In genomic region chr12:108615918-108616317, GRCh38 we compare ENCODE assay signal across 2 cellular contexts.
A peak's percentile ranks its signal among the peaks of the same experiment; 100 is the strongest.
TF ChIP-seq lines count a peak whose summit lies in the region.

No MANE protein-coding gene starts in this region.

TF ChIP-seq in GM12891, 5 proteins besides CTCF, POLR2A, EP300 and RAD21:
- TF ChIP-seq POU2F2 (IDR thresholded peaks at IDR 0.05; ENCODE audit: low read depth, low read length) = peak; percentile 27; the same call in 1 of the 2 replicates
- no peak for TF ChIP-seq PAX5 (IDR thresholded peaks at IDR 0.05; ENCODE audit: insufficient read depth, low read length, severe bottlenecking)
- TF ChIP-seq SPI1 (IDR thresholded peaks at IDR 0.05; ENCODE audit: low read depth, low read length) = no peak
- TF ChIP-seq TAF1 (IDR thresholded peaks at IDR 0.05; ENCODE audit: low read depth, low read length) = no peak

TF ChIP-seq in K562, 482 proteins besides CTCF, POLR2A, EP300 and RAD21 (continues in another document):
- TF ChIP-seq HLTF (IDR thresholded peaks at IDR 0.05) (peak; percentile 87), RCOR1 (IDR thresholded peaks at IDR 0.05; ENCODE audit: borderline replicate concordance in 1 of 2, low read depth in 2 of 2, low read length in 2 of 2) (no peak), ZFX (CRISPR knock-in tag; IDR thresholded peaks at IDR 0.05) (no peak), DPF2 (IDR thresholded peaks at IDR 0.05) (no peak), HDGF (IDR thresholded peaks at IDR 0.05) (no peak), HOXB6 (CRISPR knock-in tag; IDR thresholded peaks at IDR 0.05; ENCODE audit: borderline replicate concordance) (no peak), CHD1 (IDR thresholded peaks at IDR 0.05; ENCODE audit: low read length) (no peak), ZNF140 (CRISPR knock-in tag; IDR thresholded peaks at IDR 0.05) (no peak), CBX2 (IDR thresholded peaks at IDR 0.05; ENCODE audit: insufficient read depth, low read length, poor library complexity, severe bottlenecking) (no peak), ZBTB1 (CRISPR knock-in tag; IDR thresholded peaks at IDR 0.05; ENCODE audit: borderline replicate concordance, low read depth) (no peak), TEAD4 (IDR thresholded peaks at IDR 0.05; ENCODE audit: low read length) (no peak), TEAD4 (CRISPR knock-in tag; IDR thresholded peaks at IDR 0.05; ENCODE audit: borderline replicate concordance) (no peak), SUPT5H (IDR thresholded peaks at IDR 0.05) (no peak), ZEB2 (IDR thresholded peaks at IDR 0.05) (no peak), ZNF282 (CRISPR knock-in tag; IDR thresholded peaks at IDR 0.05) (no peak), CBX3 (IDR thresholded peaks at IDR 0.05; ENCODE audit: borderline replicate concordance in 1 of 2, low read length in 2 of 2) (peak in 1 of 2 experiments; percentile 72; a peak in 2 of 3 replicates), ZNF354B (CRISPR knock-in tag; IDR thresholded peaks at IDR 0.05) (no peak), BRCA1 (IDR thresholded peaks at IDR 0.05) (no peak), BRCA1 (CRISPR knock-in tag; IDR thresholded peaks at IDR 0.05) (no peak), KDM1A (IDR thresholded peaks at IDR 0.05) (peak in 1 of 2 experiments; percentile 53; a peak in 2 of 4 replicates), ZNF512 (tag; IDR thresholded peaks at IDR 0.05) (no peak), COPS2 (conservative IDR thresholded peaks at IDR 0.05) (no peak), NELFE (IDR thresholded peaks at IDR 0.05; ENCODE audit: insufficient read depth, insufficient read length) (no peak), NCOR1 (IDR thresholded peaks at IDR 0.05) (no peak), CBX1 (IDR thresholded peaks at IDR 0.05; ENCODE audit: low read depth) (peak; percentile 66; the same call in 1 of the 2 replicates), MBD2 (IDR thresholded peaks at IDR 0.05; ENCODE audit: borderline replicate concordance, low read depth) (no peak), TRIM28 (IDR thresholded peaks at IDR 0.05) (peak; percentile 81), KAT7 (CRISPR knock-in tag; IDR thresholded peaks at IDR 0.05; ENCODE audit: borderline replicate concordance) (no peak), ZNF184 (CRISPR knock-in tag; IDR thresholded peaks at IDR 0.05) (peak; percentile 98), RBM25 (IDR thresholded peaks at IDR 0.05; ENCODE audit: low read depth, low read length, severe bottlenecking) (peak; percentile 85), ARID3B (CRISPR knock-in tag; IDR thresholded peaks at IDR 0.05; ENCODE audit: borderline replicate concordance) (no peak), MEF2D (tag; conservative IDR thresholded peaks at IDR 0.05; ENCODE audit: low read depth) (no peak), FOXK2 (conservative IDR thresholded peaks at IDR 0.05 in 1 of 2, IDR thresholded peaks at IDR 0.05 in 1 of 2; ENCODE audit: low read depth in 2 of 2) (no peak), ZNF699 (CRISPR knock-in tag; IDR thresholded peaks at IDR 0.05; ENCODE audit: insufficient replicate concordance) (no peak), ZNF239 (CRISPR knock-in tag; IDR thresholded peaks at IDR 0.05) (no peak), CTBP1 (IDR thresholded peaks at IDR 0.05; ENCODE audit: borderline replicate concordance) (no peak), BCOR (IDR thresholded peaks at IDR 0.05) (peak; percentile 59), SNIP1 (IDR thresholded peaks at IDR 0.05; ENCODE audit: low read depth) (no peak), ZNF174 (CRISPR knock-in tag; IDR thresholded peaks at IDR 0.05) (no peak)
- TF ChIP-seq, protein P1, sequence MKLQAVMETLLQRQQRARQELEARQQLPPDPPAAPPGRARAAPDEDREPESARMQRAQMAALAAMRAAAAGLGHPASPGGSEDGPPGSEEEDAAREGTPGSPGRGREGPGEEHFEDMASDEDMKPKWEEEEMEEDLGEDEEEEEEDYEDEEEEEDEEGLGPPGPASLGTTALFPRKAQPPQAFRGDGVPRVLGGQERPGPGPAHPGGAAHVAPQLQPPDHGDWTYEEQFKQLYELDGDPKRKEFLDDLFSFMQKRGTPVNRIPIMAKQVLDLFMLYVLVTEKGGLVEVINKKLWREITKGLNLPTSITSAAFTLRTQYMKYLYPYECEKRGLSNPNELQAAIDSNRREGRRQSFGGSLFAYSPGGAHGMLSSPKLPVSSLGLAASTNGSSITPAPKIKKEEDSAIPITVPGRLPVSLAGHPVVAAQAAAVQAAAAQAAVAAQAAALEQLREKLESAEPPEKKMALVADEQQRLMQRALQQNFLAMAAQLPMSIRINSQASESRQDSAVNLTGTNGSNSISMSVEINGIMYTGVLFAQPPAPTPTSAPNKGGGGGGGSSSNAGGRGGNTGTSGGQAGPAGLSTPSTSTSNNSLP (IDR thresholded peaks at IDR 0.05; ENCODE audit: borderline replicate concordance, low read depth, low read length) = no peak
- TF ChIP-seq, protein P2, sequence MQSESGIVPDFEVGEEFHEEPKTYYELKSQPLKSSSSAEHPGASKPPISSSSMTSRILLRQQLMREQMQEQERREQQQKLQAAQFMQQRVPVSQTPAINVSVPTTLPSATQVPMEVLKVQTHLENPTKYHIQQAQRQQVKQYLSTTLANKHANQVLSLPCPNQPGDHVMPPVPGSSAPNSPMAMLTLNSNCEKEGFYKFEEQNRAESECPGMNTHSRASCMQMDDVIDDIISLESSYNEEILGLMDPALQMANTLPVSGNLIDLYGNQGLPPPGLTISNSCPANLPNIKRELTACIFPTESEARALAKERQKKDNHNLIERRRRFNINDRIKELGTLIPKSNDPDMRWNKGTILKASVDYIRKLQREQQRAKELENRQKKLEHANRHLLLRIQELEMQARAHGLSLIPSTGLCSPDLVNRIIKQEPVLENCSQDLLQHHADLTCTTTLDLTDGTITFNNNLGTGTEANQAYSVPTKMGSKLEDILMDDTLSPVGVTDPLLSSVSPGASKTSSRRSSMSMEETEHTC (IDR thresholded peaks at IDR 0.05) = no peak
- TF ChIP-seq, protein P3, sequence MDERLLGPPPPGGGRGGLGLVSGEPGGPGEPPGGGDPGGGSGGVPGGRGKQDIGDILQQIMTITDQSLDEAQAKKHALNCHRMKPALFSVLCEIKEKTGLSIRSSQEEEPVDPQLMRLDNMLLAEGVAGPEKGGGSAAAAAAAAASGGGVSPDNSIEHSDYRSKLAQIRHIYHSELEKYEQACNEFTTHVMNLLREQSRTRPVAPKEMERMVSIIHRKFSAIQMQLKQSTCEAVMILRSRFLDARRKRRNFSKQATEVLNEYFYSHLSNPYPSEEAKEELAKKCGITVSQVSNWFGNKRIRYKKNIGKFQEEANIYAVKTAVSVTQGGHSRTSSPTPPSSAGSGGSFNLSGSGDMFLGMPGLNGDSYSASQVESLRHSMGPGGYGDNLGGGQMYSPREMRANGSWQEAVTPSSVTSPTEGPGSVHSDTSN (CRISPR knock-in tag; IDR thresholded peaks at IDR 0.05; ENCODE audit: low read depth) = no peak
- TF ChIP-seq, protein P3 (tag; conservative IDR thresholded peaks at IDR 0.05; ENCODE audit: low read depth) = no peak
- TF ChIP-seq, protein P4, sequence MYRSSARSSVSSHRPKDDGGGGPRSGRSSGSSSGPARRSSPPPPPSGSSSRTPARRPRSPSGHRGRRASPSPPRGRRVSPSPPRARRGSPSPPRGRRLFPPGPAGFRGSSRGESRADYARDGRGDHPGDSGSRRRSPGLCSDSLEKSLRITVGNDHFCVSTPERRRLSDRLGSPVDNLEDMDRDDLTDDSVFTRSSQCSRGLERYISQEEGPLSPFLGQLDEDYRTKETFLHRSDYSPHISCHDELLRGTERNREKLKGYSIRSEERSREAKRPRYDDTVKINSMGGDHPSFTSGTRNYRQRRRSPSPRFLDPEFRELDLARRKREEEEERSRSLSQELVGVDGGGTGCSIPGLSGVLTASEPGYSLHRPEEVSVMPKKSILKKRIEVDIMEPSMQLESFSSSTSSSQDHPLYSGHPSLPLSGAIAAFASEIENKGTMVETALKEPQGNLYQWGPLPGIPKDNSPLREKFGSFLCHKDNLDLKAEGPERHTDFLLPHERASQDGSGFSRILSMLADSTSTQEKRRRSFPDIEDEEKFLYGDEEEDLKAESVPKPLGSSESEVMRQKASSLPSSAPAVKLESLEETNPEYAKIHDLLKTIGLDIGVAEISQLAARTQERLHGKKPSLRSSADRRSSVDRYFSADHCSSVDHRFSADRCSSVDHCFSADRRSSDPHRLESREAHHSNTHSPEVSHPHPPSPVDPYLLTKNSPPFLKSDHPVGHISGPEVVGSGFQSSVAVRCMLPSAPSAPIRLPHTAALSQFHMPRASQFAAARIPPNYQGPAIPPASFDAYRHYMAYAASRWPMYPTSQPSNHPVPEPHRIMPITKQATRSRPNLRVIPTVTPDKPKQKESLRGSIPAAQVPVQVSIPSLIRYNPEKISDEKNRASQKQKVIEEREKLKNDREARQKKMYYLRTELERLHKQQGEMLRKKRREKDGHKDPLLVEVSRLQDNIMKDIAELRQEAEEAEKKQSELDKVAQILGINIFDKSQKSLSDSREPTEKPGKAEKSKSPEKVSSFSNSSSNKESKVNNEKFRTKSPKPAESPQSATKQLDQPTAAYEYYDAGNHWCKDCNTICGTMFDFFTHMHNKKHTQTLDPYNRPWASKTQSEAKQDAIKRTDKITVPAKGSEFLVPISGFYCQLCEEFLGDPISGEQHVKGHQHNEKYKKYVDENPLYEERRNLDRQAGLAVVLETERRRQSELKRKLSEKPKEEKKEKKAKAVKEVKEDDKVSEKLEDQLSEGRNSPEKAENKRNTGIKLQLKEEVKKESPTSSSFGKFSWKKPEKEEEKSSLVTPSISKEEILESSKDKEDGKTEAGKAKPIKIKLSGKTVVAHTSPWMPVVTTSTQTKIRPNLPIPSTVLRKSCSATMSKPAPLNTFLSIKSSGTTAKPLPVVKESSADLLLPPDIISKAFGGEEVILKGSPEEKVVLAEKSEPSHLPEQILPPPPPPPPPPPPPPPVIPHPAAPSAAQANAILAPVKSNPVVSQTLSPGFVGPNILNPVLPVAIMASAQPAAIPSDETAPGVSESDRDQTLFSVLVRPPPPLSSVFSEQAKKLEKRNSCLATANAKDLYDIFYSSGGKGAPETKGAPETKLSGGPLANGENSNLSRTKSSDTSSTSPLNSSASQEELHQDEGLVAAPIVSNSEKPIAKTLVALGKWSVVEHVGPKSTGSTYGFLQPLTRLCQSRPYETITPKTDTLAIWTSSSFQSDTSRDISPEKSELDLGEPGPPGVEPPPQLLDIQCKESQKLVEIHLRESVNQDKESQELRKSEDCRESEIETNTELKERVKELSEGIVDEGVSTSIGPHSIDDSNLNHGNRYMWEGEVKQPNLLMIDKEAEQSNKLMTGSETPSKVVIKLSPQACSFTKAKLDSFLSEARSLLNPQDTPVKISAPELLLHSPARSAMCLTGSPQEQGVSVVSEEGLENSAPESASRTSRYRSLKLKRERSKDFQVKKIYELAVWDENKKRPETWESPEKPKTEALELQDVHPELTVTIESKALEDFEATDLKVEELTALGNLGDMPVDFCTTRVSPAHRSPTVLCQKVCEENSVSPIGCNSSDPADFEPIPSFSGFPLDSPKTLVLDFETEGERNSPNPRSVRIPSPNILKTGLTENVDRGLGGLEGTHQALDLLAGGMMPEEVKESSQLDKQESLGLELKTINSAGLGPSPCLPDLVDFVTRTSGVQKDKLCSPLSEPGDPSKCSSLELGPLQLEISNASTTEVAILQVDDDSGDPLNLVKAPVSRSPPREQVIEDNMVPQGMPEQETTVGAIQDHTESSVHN (IDR thresholded peaks at IDR 0.05; ENCODE audit: borderline replicate concordance in 1 of 2, low read depth in 1 of 2) = no peak
- TF ChIP-seq, protein P5, sequence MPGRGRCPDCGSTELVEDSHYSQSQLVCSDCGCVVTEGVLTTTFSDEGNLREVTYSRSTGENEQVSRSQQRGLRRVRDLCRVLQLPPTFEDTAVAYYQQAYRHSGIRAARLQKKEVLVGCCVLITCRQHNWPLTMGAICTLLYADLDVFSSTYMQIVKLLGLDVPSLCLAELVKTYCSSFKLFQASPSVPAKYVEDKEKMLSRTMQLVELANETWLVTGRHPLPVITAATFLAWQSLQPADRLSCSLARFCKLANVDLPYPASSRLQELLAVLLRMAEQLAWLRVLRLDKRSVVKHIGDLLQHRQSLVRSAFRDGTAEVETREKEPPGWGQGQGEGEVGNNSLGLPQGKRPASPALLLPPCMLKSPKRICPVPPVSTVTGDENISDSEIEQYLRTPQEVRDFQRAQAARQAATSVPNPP (IDR thresholded peaks at IDR 0.05; ENCODE audit: borderline replicate concordance, insufficient read depth, insufficient read length) = no peak
- TF ChIP-seq, protein P6, sequence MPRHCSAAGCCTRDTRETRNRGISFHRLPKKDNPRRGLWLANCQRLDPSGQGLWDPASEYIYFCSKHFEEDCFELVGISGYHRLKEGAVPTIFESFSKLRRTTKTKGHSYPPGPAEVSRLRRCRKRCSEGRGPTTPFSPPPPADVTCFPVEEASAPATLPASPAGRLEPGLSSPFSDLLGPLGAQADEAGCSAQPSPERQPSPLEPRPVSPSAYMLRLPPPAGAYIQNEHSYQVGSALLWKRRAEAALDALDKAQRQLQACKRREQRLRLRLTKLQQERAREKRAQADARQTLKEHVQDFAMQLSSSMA (CRISPR knock-in tag; IDR thresholded peaks at IDR 0.05) = no peak
